17 cellular contexts compared by ENCODE assay signal in the genomic region with DNA sequence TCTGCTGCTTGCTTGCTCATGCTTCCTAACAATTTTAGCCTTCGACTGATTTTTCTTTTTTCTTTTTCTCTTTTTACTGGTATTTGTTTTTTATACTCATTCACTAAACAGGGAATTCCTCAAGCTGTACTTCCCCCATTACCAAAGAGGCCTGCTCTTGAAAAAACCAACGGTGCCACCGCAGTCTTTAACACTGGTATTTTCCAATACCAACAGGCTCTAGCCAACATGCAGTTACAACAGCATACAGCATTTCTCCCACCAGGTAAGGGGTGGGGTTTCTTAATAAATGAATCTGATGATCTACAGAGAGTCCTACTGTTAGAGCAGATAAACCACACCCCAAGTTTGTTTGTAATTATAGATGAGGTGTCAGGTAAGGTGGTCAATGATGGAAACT.
DNase-seq lines count a peak whose midpoint lies in the region; ATAC-seq and TF ChIP-seq lines count a peak whose summit lies in the region.
"Had no signal": no experiment of that assay in that cellular context is flagged by ENCODE, and none has a peak within 500 bp of the region (broad histone marks: within the 10 kb centered on the region; RNA-seq: fewer than 3 reads in every experiment).

No MANE protein-coding gene starts in this region.

- intact Hi-C loops in Calu3 (cut with micrococcal nuclease; ENCODE audit: unreplicated experiment): loop anchor here (10.0 kb wide), 2 partner anchors 143 to 593 kb away; no protein-coding TSS in a partner anchor

- H3K9me3 Mint-ChIP-seq in activated T-cell treated with anti-CD3 and anti-CD28 coated beads, Interleukin-2, amount 50 U/mL, for 24 hours: no peaks in the 10 kb centered on the region
- H3K9me3 Mint-ChIP-seq in WTC11 (no peaks in the 10 kb centered on the region), Calu3 (ENCODE audit: low read depth, unreplicated experiment) (no peaks in the 10 kb centered on the region)
- H3K9me3 Mint-ChIP-seq in stimulated activated naive CD8-positive, alpha-beta T cell treated with anti-CD3 and anti-CD28 coated beads, Interleukin-15, amount 100 ng/mL, for 72 hours: no peaks in the 10 kb centered on the region

- peaks cover 2% of the 10 kb centered on the region for H3K4me1 ChIP-seq in effector memory CD4-positive, alpha-beta T cell (ENCODE audit: control insufficient read depth, insufficient read depth, low read length, poor library complexity, severe bottlenecking)

- peaks cover 81% of the 10 kb centered on the region for H3K36me3 Mint-ChIP-seq in activated T-cell treated with anti-CD3 and anti-CD28 coated beads, Interleukin-2, amount 50 U/mL, for 24 hours (ENCODE audit: low read depth)
- H3K36me3 Mint-ChIP-seq in WTC11: peaks cover 4% of the 10 kb centered on the region
- peaks cover 11% of the 10 kb centered on the region for H3K36me3 Mint-ChIP-seq in Calu3 (ENCODE audit: insufficient read depth, unreplicated experiment)

- no peak overlapping the region for H3K4me3 ChIP-seq in effector memory CD4-positive, alpha-beta T cell (ENCODE audit: insufficient read depth, low read depth, low read length, poor library complexity, severe bottlenecking)
- H3K4me3 ChIP-seq: ovary, upper lobe of right lung had no signal

- H3K27me3 ChIP-seq in effector memory CD4-positive, alpha-beta T cell (replicated peaks; ENCODE audit: control insufficient read depth, insufficient read depth, low read length, poor library complexity, severe bottlenecking): no peaks in the 10 kb centered on the region
- H3K27me3 ChIP-seq: ovary, upper lobe of right lung had no signal

- H3K36me3 ChIP-seq in effector memory CD4-positive, alpha-beta T cell (ENCODE audit: control insufficient read depth, insufficient read depth, low read length): peaks cover 43% of the 10 kb centered on the region
- H3K36me3 ChIP-seq: ovary had no signal

- CTCF ChIA-PET in WTC11 (lab: Charles Lee): interaction anchor here (1.0 kb wide), 1 partner anchor 25 kb away, joined by 3 read pairs; no protein-coding TSS in a partner anchor
- CTCF ChIA-PET in Calu3 (lab: Charles Lee): interaction anchor here (0.7 to 1.4 kb wide), 3 partner anchors 56 to 579 kb away, joined by 3 to 4 read pairs (median 3); no protein-coding TSS in a partner anchor

- no peak overlapping the region for H3K4me3 Mint-ChIP-seq in activated T-cell treated with anti-CD3 and anti-CD28 coated beads, Interleukin-2, amount 50 U/mL, for 24 hours
- H3K4me3 Mint-ChIP-seq in WTC11: no peak overlapping the region
- peak overlapping the region in 1 of 2 donors; percentile 52 for H3K4me3 Mint-ChIP-seq in stimulated activated naive CD8-positive, alpha-beta T cell treated with anti-CD3 and anti-CD28 coated beads, Interleukin-15, amount 100 ng/mL, for 72 hours
- no peak overlapping the region for H3K4me3 Mint-ChIP-seq in Calu3 (ENCODE audit: low read depth, unreplicated experiment)

- POLR2A ChIA-PET in WTC11 (lab: Charles Lee): no interaction called here

- H3K27ac ChIP-seq in effector memory CD4-positive, alpha-beta T cell (ENCODE audit: insufficient read depth, low read length, poor library complexity, severe bottlenecking): peak overlapping the region; percentile 26
- H3K27ac ChIP-seq: ovary, upper lobe of right lung had no signal

- H3K27me3 Mint-ChIP-seq in activated T-cell treated with anti-CD3 and anti-CD28 coated beads, Interleukin-2, amount 50 U/mL, for 24 hours: no peaks in the 10 kb centered on the region
- H3K27me3 Mint-ChIP-seq in WTC11 (ENCODE audit: low read depth) (no peaks in the 10 kb centered on the region), Calu3 (ENCODE audit: unreplicated experiment) (no peaks in the 10 kb centered on the region)
- no peaks in the 10 kb centered on the region for H3K27me3 Mint-ChIP-seq in stimulated activated naive CD8-positive, alpha-beta T cell treated with anti-CD3 and anti-CD28 coated beads, Interleukin-15, amount 100 ng/mL, for 72 hours

- H3K27ac Mint-ChIP-seq in activated T-cell treated with anti-CD3 and anti-CD28 coated beads, Interleukin-2, amount 50 U/mL, for 24 hours: peak overlapping the region; percentile 88
- H3K27ac Mint-ChIP-seq in WTC11: peak overlapping the region; percentile 13; the same call in 1 of the 2 replicates
- peak overlapping the region; percentile 5 to 80 for H3K27ac Mint-ChIP-seq in stimulated activated naive CD8-positive, alpha-beta T cell treated with anti-CD3 and anti-CD28 coated beads, Interleukin-15, amount 100 ng/mL, for 72 hours
- no peak overlapping the region for H3K27ac Mint-ChIP-seq in Calu3 (ENCODE audit: unreplicated experiment)

- DNase-seq in activated T-cell treated with anti-CD3 and anti-CD28 coated beads, Interleukin-2, amount 50 U/mL, for 24 hours: no peak
- DNase-seq in activated T-cell treated with anti-CD3 and anti-CD28 coated beads for 4 hours (no peak), WTC11 (ENCODE audit: low spot score) (no peak), retina (no peak), Calu3 (no peak)
- DNase-seq in effector memory CD4-positive, alpha-beta T cell: peak in 1 of 3 donors; percentile 19
- DNase-seq in stimulated activated naive CD8-positive, alpha-beta T cell treated with anti-CD3 and anti-CD28 coated beads, Interleukin-15, amount 100 ng/mL, for 72 hours: no peak
- DNase-seq: central memory CD4-positive, alpha-beta T cell; hypothalamus; kidney glomerular epithelial cell; MV-4-11; NCI-H2029 treated with DMSO at 0.1 percent for 48 hours; NCI-H510A treated with DMSO at 0.1 percent for 48 hours; ovary; stimulated activated CD4-positive, alpha-beta T cell treated with anti-CD3 and anti-CD28 coated beads, Interleukin-4, amount 100 ng/mL, for 24 hours; upper lobe of right lung had no signal

- H3K9me3 ChIP-seq in effector memory CD4-positive, alpha-beta T cell (ENCODE audit: control insufficient read depth, low read length): no peaks in the 10 kb centered on the region
- H3K9me3 ChIP-seq: ovary, upper lobe of right lung had no signal

- no TSS peak for BruUV-seq in Calu3 (replicated peaks; lab: Mats Ljungman, UMichigan)

- ATAC-seq in WTC11: no peak
- no peak for ATAC-seq in stimulated activated naive CD8-positive, alpha-beta T cell treated with anti-CD3 and anti-CD28 coated beads, Interleukin-15, amount 100 ng/mL, for 72 hours
- no peak for ATAC-seq in GM19467 (IDR thresholded peaks at IDR 0.05; ENCODE audit: unreplicated experiment)
- ATAC-seq: upper lobe of right lung had no signal

- H3K4me1 Mint-ChIP-seq in activated T-cell treated with anti-CD3 and anti-CD28 coated beads, Interleukin-2, amount 50 U/mL, for 24 hours (ENCODE audit: low read depth): peaks cover 77% of the 10 kb centered on the region
- H3K4me1 Mint-ChIP-seq in WTC11 (peaks cover 17% of the 10 kb centered on the region), Calu3 (ENCODE audit: low read depth, unreplicated experiment) (peaks cover 9% of the 10 kb centered on the region)
- peaks cover 59% of the 10 kb centered on the region for H3K4me1 Mint-ChIP-seq in stimulated activated naive CD8-positive, alpha-beta T cell treated with anti-CD3 and anti-CD28 coated beads, Interleukin-15, amount 100 ng/mL, for 72 hours

- no peak for TF ChIP-seq CTCF in WTC11 (IDR thresholded peaks at IDR 0.05)
- no peak for TF ChIP-seq CTCF in Calu3 (IDR thresholded peaks at IDR 0.05; ENCODE audit: unreplicated experiment)

TF ChIP-seq in WTC11, 78 proteins besides CTCF, POLR2A, EP300 and RAD21 (continues in another document):
- TF ChIP-seq ZNF138 (CRISPR knock-in tag; conservative IDR thresholded peaks at IDR 0.05) (no peak), MYBL2 (CRISPR knock-in tag; IDR thresholded peaks at IDR 0.05) (no peak), ETV6 (CRISPR knock-in tag; IDR thresholded peaks at IDR 0.05) (no peak), TEAD1 (CRISPR knock-in tag; IDR thresholded peaks at IDR 0.05) (no peak), JAZF1 (CRISPR knock-in tag; IDR thresholded peaks at IDR 0.05) (no peak)
- TF ChIP-seq, protein P1, sequence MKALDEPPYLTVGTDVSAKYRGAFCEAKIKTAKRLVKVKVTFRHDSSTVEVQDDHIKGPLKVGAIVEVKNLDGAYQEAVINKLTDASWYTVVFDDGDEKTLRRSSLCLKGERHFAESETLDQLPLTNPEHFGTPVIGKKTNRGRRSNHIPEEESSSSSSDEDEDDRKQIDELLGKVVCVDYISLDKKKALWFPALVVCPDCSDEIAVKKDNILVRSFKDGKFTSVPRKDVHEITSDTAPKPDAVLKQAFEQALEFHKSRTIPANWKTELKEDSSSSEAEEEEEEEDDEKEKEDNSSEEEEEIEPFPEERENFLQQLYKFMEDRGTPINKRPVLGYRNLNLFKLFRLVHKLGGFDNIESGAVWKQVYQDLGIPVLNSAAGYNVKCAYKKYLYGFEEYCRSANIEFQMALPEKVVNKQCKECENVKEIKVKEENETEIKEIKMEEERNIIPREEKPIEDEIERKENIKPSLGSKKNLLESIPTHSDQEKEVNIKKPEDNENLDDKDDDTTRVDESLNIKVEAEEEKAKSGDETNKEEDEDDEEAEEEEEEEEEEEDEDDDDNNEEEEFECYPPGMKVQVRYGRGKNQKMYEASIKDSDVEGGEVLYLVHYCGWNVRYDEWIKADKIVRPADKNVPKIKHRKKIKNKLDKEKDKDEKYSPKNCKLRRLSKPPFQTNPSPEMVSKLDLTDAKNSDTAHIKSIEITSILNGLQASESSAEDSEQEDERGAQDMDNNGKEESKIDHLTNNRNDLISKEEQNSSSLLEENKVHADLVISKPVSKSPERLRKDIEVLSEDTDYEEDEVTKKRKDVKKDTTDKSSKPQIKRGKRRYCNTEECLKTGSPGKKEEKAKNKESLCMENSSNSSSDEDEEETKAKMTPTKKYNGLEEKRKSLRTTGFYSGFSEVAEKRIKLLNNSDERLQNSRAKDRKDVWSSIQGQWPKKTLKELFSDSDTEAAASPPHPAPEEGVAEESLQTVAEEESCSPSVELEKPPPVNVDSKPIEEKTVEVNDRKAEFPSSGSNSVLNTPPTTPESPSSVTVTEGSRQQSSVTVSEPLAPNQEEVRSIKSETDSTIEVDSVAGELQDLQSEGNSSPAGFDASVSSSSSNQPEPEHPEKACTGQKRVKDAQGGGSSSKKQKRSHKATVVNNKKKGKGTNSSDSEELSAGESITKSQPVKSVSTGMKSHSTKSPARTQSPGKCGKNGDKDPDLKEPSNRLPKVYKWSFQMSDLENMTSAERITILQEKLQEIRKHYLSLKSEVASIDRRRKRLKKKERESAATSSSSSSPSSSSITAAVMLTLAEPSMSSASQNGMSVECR (CRISPR knock-in tag; IDR thresholded peaks at IDR 0.05; ENCODE audit: borderline replicate concordance): no peak
- TF ChIP-seq, protein P2, sequence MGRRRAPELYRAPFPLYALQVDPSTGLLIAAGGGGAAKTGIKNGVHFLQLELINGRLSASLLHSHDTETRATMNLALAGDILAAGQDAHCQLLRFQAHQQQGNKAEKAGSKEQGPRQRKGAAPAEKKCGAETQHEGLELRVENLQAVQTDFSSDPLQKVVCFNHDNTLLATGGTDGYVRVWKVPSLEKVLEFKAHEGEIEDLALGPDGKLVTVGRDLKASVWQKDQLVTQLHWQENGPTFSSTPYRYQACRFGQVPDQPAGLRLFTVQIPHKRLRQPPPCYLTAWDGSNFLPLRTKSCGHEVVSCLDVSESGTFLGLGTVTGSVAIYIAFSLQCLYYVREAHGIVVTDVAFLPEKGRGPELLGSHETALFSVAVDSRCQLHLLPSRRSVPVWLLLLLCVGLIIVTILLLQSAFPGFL (CRISPR knock-in tag; IDR thresholded peaks at IDR 0.05; ENCODE audit: borderline replicate concordance): no peak
